In genomic region chr1:6783221-6783620, GRCh38 we compare ENCODE assay signal across 9 cellular contexts. TPM values are rescaled to one million over a fixed set of nuclear protein-coding genes. Genes with fewer than 3 reads are reported as not detected.
DNase-seq lines count a peak whose midpoint lies in the region; FAIRE-seq and TF ChIP-seq lines count a peak whose summit lies in the region.
"Had no signal": no experiment of that assay in that cellular context is flagged by ENCODE, and none has a peak within 500 bp of the region (broad histone marks: within the 10 kb centered on the region; RNA-seq: fewer than 3 reads in every experiment).

No MANE protein-coding gene starts in this region.

- no peak overlapping the region for H2AFZ ChIP-seq in neural progenitor cell (replicated peaks)

- peaks cover 14% of the 10 kb centered on the region for H3K9me3 Mint-ChIP-seq in dendritic cell treated with granulocyte-macrophage colony-stimulating factor and Interleukin-4, amounts not matched to agents 40 ng/mL and 50 ng/mL, for 4 days
- H3K9me3 Mint-ChIP-seq in neural progenitor cell: no peaks in the 10 kb centered on the region

- TF ChIP-seq POLR2A in GM12891 (IDR thresholded peaks at IDR 0.05; ENCODE audit: low read depth, low read length): no peak

- no peaks in the 10 kb centered on the region for H3K27me3 Mint-ChIP-seq in dendritic cell treated with granulocyte-macrophage colony-stimulating factor and Interleukin-4, amounts not matched to agents 40 ng/mL and 50 ng/mL, for 4 days
- peaks cover 6% of the 10 kb centered on the region for H3K27me3 Mint-ChIP-seq in neural progenitor cell (ENCODE audit: insufficient read depth, low read depth)

- intact Hi-C loops in dendritic cell treated with granulocyte-macrophage colony-stimulating factor and Interleukin-4, amounts not matched to agents 40 ng/mL and 50 ng/mL, for 4 days (cut with micrococcal nuclease): loop anchor here (5.0 kb wide), 2 partner anchors 41 to 56 kb away; no protein-coding TSS in a partner anchor

- no peaks in the 10 kb centered on the region for H3K9me3 ChIP-seq in neural progenitor cell (ENCODE audit: low read depth)

- DNase-seq in GM12891 (ENCODE audit: insufficient read length, low spot score) (no peak), NAMALWA (ENCODE audit: low spot score) (peak; percentile 67), neural progenitor cell (ENCODE audit: low spot score) (no peak), medulla oblongata (ENCODE audit: extremely low spot score) (no peak), HuH-7.5 (ENCODE audit: low spot score) (no peak), NCI-H2227 (lab: John Stamatoyannopoulos, UW; ENCODE audit: unreplicated experiment) (no peak), NCI-H1105 treated with DMSO at 0.1 percent for 48 hours (lab: John Stamatoyannopoulos, UW) (no peak)
- DNase-seq: NCI-H446 treated with DMSO at 0.1 percent for 48 hours had no signal

- no peaks in the 10 kb centered on the region for H3K27me3 ChIP-seq in neural progenitor cell

- peaks cover 5% of the 10 kb centered on the region for H3F3A ChIP-seq in neural progenitor cell (ENCODE audit: low read depth)

- TF ChIP-seq CTCF in neural progenitor cell (IDR thresholded peaks at IDR 0.05): no peak

- H3K36me3 ChIP-seq in neural progenitor cell: no peaks in the 10 kb centered on the region

- no peak overlapping the region for H3K27ac ChIP-seq in neural progenitor cell

- peaks cover 22% of the 10 kb centered on the region for H3K36me3 Mint-ChIP-seq in dendritic cell treated with granulocyte-macrophage colony-stimulating factor and Interleukin-4, amounts not matched to agents 40 ng/mL and 50 ng/mL, for 4 days (ENCODE audit: low read depth)
- peaks cover 11% of the 10 kb centered on the region for H3K36me3 Mint-ChIP-seq in neural progenitor cell

- peaks cover 21% of the 10 kb centered on the region for H3K4me1 ChIP-seq in neural progenitor cell

- H3K27ac Mint-ChIP-seq in dendritic cell treated with granulocyte-macrophage colony-stimulating factor and Interleukin-4, amounts not matched to agents 40 ng/mL and 50 ng/mL, for 4 days: no peak overlapping the region
- H3K27ac Mint-ChIP-seq in neural progenitor cell: no peak overlapping the region

- peak overlapping the region; percentile 83 for H3K4me3 ChIP-seq in neural progenitor cell

- H3K4me2 ChIP-seq in neural progenitor cell: peak overlapping the region; percentile 78

- no peak overlapping the region for H3K9ac ChIP-seq in neural progenitor cell

- peaks cover 29% of the 10 kb centered on the region for H3K4me1 Mint-ChIP-seq in dendritic cell treated with granulocyte-macrophage colony-stimulating factor and Interleukin-4, amounts not matched to agents 40 ng/mL and 50 ng/mL, for 4 days (ENCODE audit: low read depth)
- peaks cover 26% of the 10 kb centered on the region for H3K4me1 Mint-ChIP-seq in neural progenitor cell

- peaks cover 24% of the 10 kb centered on the region for H4K20me1 ChIP-seq in neural progenitor cell (ENCODE audit: low read depth)

- H3K79me2 ChIP-seq in neural progenitor cell (ENCODE audit: low read depth): peaks cover 39% of the 10 kb centered on the region

- peak overlapping the region; percentile 92 for H3K4me3 Mint-ChIP-seq in dendritic cell treated with granulocyte-macrophage colony-stimulating factor and Interleukin-4, amounts not matched to agents 40 ng/mL and 50 ng/mL, for 4 days
- H3K4me3 Mint-ChIP-seq in neural progenitor cell: peak overlapping the region; percentile 88

- FAIRE-seq in GM12891 (lab: Jason Lieb, UNC): peak; percentile 23

TF ChIP-seq in GM12891, 5 proteins besides CTCF, POLR2A, EP300 and RAD21:
- TF ChIP-seq POLR2AphosphoS5 (IDR thresholded peaks at IDR 0.05; ENCODE audit: low read depth, low read length): no peak
- TF ChIP-seq SPI1 (IDR thresholded peaks at IDR 0.05; ENCODE audit: low read depth, low read length): no peak
- no peak for TF ChIP-seq PAX5 (IDR thresholded peaks at IDR 0.05; ENCODE audit: insufficient read depth, low read length, severe bottlenecking)
- TF ChIP-seq TAF1 (IDR thresholded peaks at IDR 0.05; ENCODE audit: low read depth, low read length): no peak
- TF ChIP-seq POU2F2 (IDR thresholded peaks at IDR 0.05; ENCODE audit: low read depth, low read length): no peak
TF ChIP-seq in GM12891: peak in this region for 0.

RNA-seq across cellular contexts. Expression of gene CAMTA1, which starts 2.0 kb away (rescaled TPM):
- 60.5 TPM for polyA plus RNA-seq in GM12891 (2012; ENCODE audit: low read depth, missing spikeins)
- 161 and 268 TPM in 2 replicates for total RNA-seq in neural progenitor cell (ENCODE audit: low replicate concordance)
